In genomic region chr10:18710201-18710653, GRCh38 we compare ENCODE assay signal across 2 cellular contexts.
TF ChIP-seq lines count a peak whose summit lies in the region.

No MANE protein-coding gene starts in this region.

TF ChIP-seq in GM23338, 12 proteins besides CTCF, POLR2A, EP300 and RAD21:
- TF ChIP-seq REST (IDR thresholded peaks at IDR 0.05; ENCODE audit: unreplicated experiment) (no peak), ZNF114 (CRISPR knock-in tag; IDR thresholded peaks at IDR 0.05) (no peak), ETS1 (IDR thresholded peaks at IDR 0.05) (no peak), ZNF462 (CRISPR knock-in tag; IDR thresholded peaks at IDR 0.05) (no peak)

TF ChIP-seq in K562, 482 proteins besides CTCF, POLR2A, EP300 and RAD21:
- TF ChIP-seq NRF1 (conservative IDR thresholded peaks at IDR 0.05 in 1 of 2, IDR thresholded peaks at IDR 0.05 in 1 of 2) = peak; percentile 79 to 82
- no peak for TF ChIP-seq CREB1 (IDR thresholded peaks at IDR 0.05)
- TF ChIP-seq CREB1 (CRISPR knock-in tag; IDR thresholded peaks at IDR 0.05) = no peak
